Comparison of ENCODE assay signal across 21 cellular contexts in the genomic region with DNA sequence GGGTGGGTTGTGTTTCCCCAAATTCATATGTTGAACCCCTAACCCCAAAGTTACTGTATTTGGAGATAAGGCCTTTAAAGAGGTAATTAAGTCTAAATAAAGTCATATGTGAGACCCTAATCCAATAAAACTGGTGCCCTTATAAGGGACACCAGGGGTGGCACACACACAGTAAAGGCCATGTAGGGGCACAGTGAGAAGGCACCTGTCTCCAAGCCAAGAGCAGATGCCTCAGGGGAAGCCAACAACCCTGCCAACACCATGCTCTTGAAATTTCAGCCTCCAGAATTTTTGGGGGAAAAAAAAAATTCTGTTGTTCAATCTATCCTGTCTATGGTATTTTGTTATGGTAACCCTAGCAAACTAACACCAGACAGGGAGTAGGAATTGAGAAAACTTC. TPM values are rescaled to one million over a fixed set of nuclear protein-coding genes. Genes with fewer than 3 reads are reported as not detected.
"Had no signal": no experiment of that assay in that cellular context is flagged by ENCODE, and none has a peak within 500 bp of the region (broad histone marks: within the 10 kb centered on the region; RNA-seq: fewer than 3 reads in every experiment).

No MANE protein-coding gene starts in this region.

- H3K4me2 ChIP-seq: SK-N-SH had no signal

- FAIRE-seq: endothelial cell of umbilical vein had no signal

- H3K4me3 ChIP-seq: upper lobe of right lung had no signal

- H3K36me3 Mint-ChIP-seq: activated naive CD4-positive, alpha-beta T cell treated with anti-CD3 and anti-CD28 coated beads, Interleukin-2, amount 50 U/mL, for 24 hours; T-cell; WTC11 had no signal

- ATAC-seq: body of pancreas, T-cell, upper lobe of right lung, WTC11 had no signal

- H3K9me3 ChIP-seq: body of pancreas, esophagus muscularis mucosa, SK-N-SH, upper lobe of right lung had no signal

- H3K27ac ChIP-seq: upper lobe of right lung had no signal

- H3K4me3 Mint-ChIP-seq: activated naive CD4-positive, alpha-beta T cell treated with anti-CD3 and anti-CD28 coated beads, Interleukin-2, amount 50 U/mL, for 24 hours; dendritic cell treated with granulocyte-macrophage colony-stimulating factor and Interleukin-4, amounts not matched to agents 40 ng/mL and 50 ng/mL, for 4 days had no signal

- H3K27ac Mint-ChIP-seq: activated naive CD4-positive, alpha-beta T cell treated with anti-CD3 and anti-CD28 coated beads, Interleukin-2, amount 50 U/mL, for 24 hours; dendritic cell treated with granulocyte-macrophage colony-stimulating factor and Interleukin-4, amounts not matched to agents 40 ng/mL and 50 ng/mL, for 4 days; T-cell; WTC11 had no signal

- H3K9ac ChIP-seq: SK-N-SH had no signal

- H3K9me3 Mint-ChIP-seq: activated naive CD4-positive, alpha-beta T cell treated with anti-CD3 and anti-CD28 coated beads, Interleukin-2, amount 50 U/mL, for 24 hours; dendritic cell treated with granulocyte-macrophage colony-stimulating factor and Interleukin-4, amounts not matched to agents 40 ng/mL and 50 ng/mL, for 4 days; T-cell; WTC11 had no signal

- H3K27me3 ChIP-seq: body of pancreas, esophagus muscularis mucosa had no signal

- H3K4me1 ChIP-seq: body of pancreas, upper lobe of right lung had no signal

- DNase-seq: activated gamma-delta T cell treated with Interleukin-2 at 50 U/mL for 16 hours; activated T-cell treated with anti-CD3 and anti-CD28 coated beads, Interleukin-2, amount 50 U/mL, for 1 hour; anterior cingulate cortex; body of pancreas; caudate nucleus; effector memory CD4-positive, alpha-beta T cell; islet precursor cell; midbrain; occipital lobe; SK-N-SH; stimulated activated CD4-positive, alpha-beta T cell treated with anti-CD3 and anti-CD28 coated beads, Interleukin-4, amount 100 ng/mL, for 24 hours; stimulated activated naive CD4-positive, alpha-beta T cell treated with Interleukin-2 at 50 U/mL for 16 hours; T-cell; upper lobe of right lung had no signal

- H3K36me3 ChIP-seq: esophagus muscularis mucosa, upper lobe of right lung had no signal

RNA-seq across cellular contexts. Expression of a gene that starts 1.5 kb away (rescaled TPM):
- total RNA-seq: endothelial cell of umbilical vein, esophagus muscularis mucosa, lung microvascular endothelial cell, subcutaneous adipose tissue, T-cell, upper lobe of right lung had no signal
- polyA plus RNA-seq: endothelial cell of umbilical vein, SK-N-SH had no signal
